15 cellular contexts compared by ENCODE assay signal in genomic region chr19:1768248-1768647, GRCh38. TPM values are rescaled to one million over a fixed set of nuclear protein-coding genes. Genes with fewer than 3 reads are reported as not detected.
A peak's percentile ranks its signal among the peaks of the same experiment; 100 is the strongest.
DNase-seq lines count a peak whose midpoint lies in the region; ATAC-seq and TF ChIP-seq lines count a peak whose summit lies in the region.
"Had no signal": no experiment of that assay in that cellular context is flagged by ENCODE, and none has a peak within 500 bp of the region (broad histone marks: within the 10 kb centered on the region; RNA-seq: fewer than 3 reads in every experiment).

No MANE protein-coding gene starts in this region.

- intact Hi-C loops in activated naive CD4-positive, alpha-beta T cell treated with anti-CD3 and anti-CD28 coated beads for 36 hours (cut with micrococcal nuclease), result no loop called here
- intact Hi-C loops in OCI-LY7 (cut with micrococcal nuclease; ENCODE audit: unreplicated experiment) (no loop called here), upper lobe of right lung (cut with DNase I) (loop anchor here (10.0 kb wide), 1 partner anchor 223 kb away; no protein-coding TSS in a partner anchor)

- H3K9me3 ChIP-seq in OCI-LY7 (ENCODE audit: low read length) (peaks cover 12% of the 10 kb centered on the region), upper lobe of right lung (peaks cover 11% of the 10 kb centered on the region)

- H3K27me3 Mint-ChIP-seq in activated naive CD4-positive, alpha-beta T cell treated with anti-CD3 and anti-CD28 coated beads for 36 hours (ENCODE audit: low read depth), result peaks cover 69% of the 10 kb centered on the region
- H3K27me3 Mint-ChIP-seq in activated naive CD4-positive, alpha-beta T cell treated with anti-CD3 and anti-CD28 coated beads, Interleukin-2, amount 10 ng/mL, durations not matched to agents 7 days and 5 days, result peaks cover 96% of the 10 kb centered on the region

- H3K36me3 ChIP-seq in OCI-LY7 (ENCODE audit: insufficient read depth, low read length), result no peaks in the 10 kb centered on the region
- no peaks in the 10 kb centered on the region for H3K36me3 ChIP-seq in upper lobe of right lung
- H3K36me3 ChIP-seq: gastroesophageal sphincter had no signal

- peaks cover 74% of the 10 kb centered on the region for H3K27me3 ChIP-seq in upper lobe of right lung

- no peak overlapping the region for H3K4me3 Mint-ChIP-seq in activated naive CD4-positive, alpha-beta T cell treated with anti-CD3 and anti-CD28 coated beads for 36 hours
- H3K4me3 Mint-ChIP-seq in activated naive CD4-positive, alpha-beta T cell treated with anti-CD3 and anti-CD28 coated beads, Interleukin-2, amount 10 ng/mL, durations not matched to agents 7 days and 5 days, result no peak overlapping the region

- H3K36me3 Mint-ChIP-seq in activated naive CD4-positive, alpha-beta T cell treated with anti-CD3 and anti-CD28 coated beads for 36 hours (ENCODE audit: low read depth), result no peaks in the 10 kb centered on the region
- peaks cover 2% of the 10 kb centered on the region for H3K36me3 Mint-ChIP-seq in activated naive CD4-positive, alpha-beta T cell treated with anti-CD3 and anti-CD28 coated beads, Interleukin-2, amount 10 ng/mL, durations not matched to agents 7 days and 5 days

- no peaks in the 10 kb centered on the region for H3K79me2 ChIP-seq in OCI-LY7 (ENCODE audit: insufficient read depth, low read depth, low read length)

- no peaks in the 10 kb centered on the region for H3K4me1 Mint-ChIP-seq in activated naive CD4-positive, alpha-beta T cell treated with anti-CD3 and anti-CD28 coated beads for 36 hours (ENCODE audit: low read depth)
- peaks cover 2% of the 10 kb centered on the region for H3K4me1 Mint-ChIP-seq in activated naive CD4-positive, alpha-beta T cell treated with anti-CD3 and anti-CD28 coated beads, Interleukin-2, amount 10 ng/mL, durations not matched to agents 7 days and 5 days

- POLR2A ChIA-PET in OCI-LY7 (lab: Charles Lee), result no interaction called here

- H3K9me2 ChIP-seq in OCI-LY7 (ENCODE audit: insufficient read depth, low read length), result no peaks in the 10 kb centered on the region

- peaks cover 10% of the 10 kb centered on the region for H3K4me1 ChIP-seq in OCI-LY7 (ENCODE audit: insufficient read depth, low read length, poor library complexity, severe bottlenecking)
- H3K4me1 ChIP-seq in upper lobe of right lung, result peaks cover 2% of the 10 kb centered on the region
- H3K4me1 ChIP-seq: body of pancreas had no signal

- peak; percentile 28 for DNase-seq in activated naive CD4-positive, alpha-beta T cell treated with anti-CD3 and anti-CD28 coated beads for 36 hours
- no peak for DNase-seq in activated naive CD4-positive, alpha-beta T cell treated with anti-CD3 and anti-CD28 coated beads, Interleukin-2, amount 10 ng/mL, durations not matched to agents 7 days and 5 days
- no peak for DNase-seq in OCI-LY7 (ENCODE audit: low spot score)
- no peak for DNase-seq in fibroblast of pulmonary artery (ENCODE audit: low read depth)
- no peak for DNase-seq in upper lobe of right lung
- DNase-seq in NOMO-1 (lab: John Stamatoyannopoulos, UW; ENCODE audit: unreplicated experiment in 2 of 2), result no peak
- no peak for DNase-seq in 8988T
- DNase-seq in NCI-H510A treated with DMSO at 0.1 percent for 48 hours (lab: John Stamatoyannopoulos, UW), result no peak
- DNase-seq: body of pancreas, mesenchymal stem cell, NCI-H1417, trophoblast cell had no signal

- no peak overlapping the region for H3K4me2 ChIP-seq in OCI-LY7 (ENCODE audit: low read length)

- no peaks in the 10 kb centered on the region for H4K20me1 ChIP-seq in OCI-LY7 (ENCODE audit: insufficient read depth, low read length)

- peaks cover 11% of the 10 kb centered on the region for H3K9me3 Mint-ChIP-seq in activated naive CD4-positive, alpha-beta T cell treated with anti-CD3 and anti-CD28 coated beads for 36 hours
- H3K9me3 Mint-ChIP-seq in activated naive CD4-positive, alpha-beta T cell treated with anti-CD3 and anti-CD28 coated beads, Interleukin-2, amount 10 ng/mL, durations not matched to agents 7 days and 5 days, result peaks cover 13% of the 10 kb centered on the region

- peak; percentile 38; the same call in 1 of the 2 replicates for TF ChIP-seq CTCF in OCI-LY7 (conservative IDR thresholded peaks at IDR 0.05; ENCODE audit: low read length)
- peak; percentile 26 for TF ChIP-seq CTCF in fibroblast of pulmonary artery (IDR thresholded peaks at IDR 0.05; ENCODE audit: low read length, missing control alignments)
- no peak for TF ChIP-seq CTCF in upper lobe of right lung (IDR thresholded peaks at IDR 0.05)

- no peak overlapping the region for H3K27ac Mint-ChIP-seq in activated naive CD4-positive, alpha-beta T cell treated with anti-CD3 and anti-CD28 coated beads for 36 hours
- no peak overlapping the region for H3K27ac Mint-ChIP-seq in activated naive CD4-positive, alpha-beta T cell treated with anti-CD3 and anti-CD28 coated beads, Interleukin-2, amount 10 ng/mL, durations not matched to agents 7 days and 5 days

- CTCF ChIA-PET in activated naive CD4-positive, alpha-beta T cell treated with anti-CD3 and anti-CD28 coated beads for 36 hours (lab: Charles Lee), result interaction anchor here (0.6 to 3.9 kb wide), 6 partner anchors 10 to 297 kb away, joined by 3 to 42 read pairs (median 3); no protein-coding TSS in a partner anchor
- CTCF ChIA-PET in activated naive CD4-positive, alpha-beta T cell treated with anti-CD3 and anti-CD28 coated beads, Interleukin-2, amount 10 ng/mL, durations not matched to agents 7 days and 5 days (lab: Charles Lee), result interaction anchor here (0.6 to 3.7 kb wide), 4 partner anchors 10 to 331 kb away, joined by 3 to 22 read pairs (median 4); no protein-coding TSS in a partner anchor
- CTCF ChIA-PET in OCI-LY7 (lab: Charles Lee; ENCODE audit: unreplicated experiment), result no interaction called here

- ATAC-seq in upper lobe of right lung, result peak; percentile 12
- ATAC-seq: gastroesophageal sphincter had no signal

- no peak overlapping the region for H3K4me3 ChIP-seq in OCI-LY7 (ENCODE audit: low read depth, low read length, poor library complexity, severe bottlenecking)
- no peak overlapping the region for H3K4me3 ChIP-seq in fibroblast of pulmonary artery (replicated peaks; ENCODE audit: low read depth, low read length)
- H3K4me3 ChIP-seq in upper lobe of right lung, result no peak overlapping the region
- H3K4me3 ChIP-seq: body of pancreas, gastroesophageal sphincter had no signal

- no peak overlapping the region for H3K27ac ChIP-seq in OCI-LY7 (ENCODE audit: low read depth, low read length, poor library complexity, severe bottlenecking)
- H3K27ac ChIP-seq in upper lobe of right lung, result no peak overlapping the region
- H3K27ac ChIP-seq: body of pancreas, gastroesophageal sphincter had no signal

- BruUV-seq in OCI-LY7 (replicated peaks; lab: Mats Ljungman, UMichigan), result no TSS peak

- no peak overlapping the region for H2AFZ ChIP-seq in OCI-LY7 (ENCODE audit: low read length)

RNA-seq across cellular contexts. Expression of gene ONECUT3, which starts 14.9 kb away (rescaled TPM):
- not detected for total RNA-seq in activated naive CD4-positive, alpha-beta T cell treated with anti-CD3 and anti-CD28 coated beads for 36 hours
- total RNA-seq in OCI-LY7 (2014; rRNA removed; shearing (Covaris generic)), result not detected in 2 replicates
- total RNA-seq in OCI-LY7 (2022), result not detected in 2 replicates
- not detected for total RNA-seq in upper lobe of right lung
- total RNA-seq: right cardiac atrium; T-helper 2 cell treated with Interferon-gamma antibody and Interleukin-4, amounts not matched to agents 100 ng/mL and 5 ng/mL, for 36 hours had no signal

RNA-seq across cellular contexts. Expression of gene ATP8B3, which starts 43.8 kb away (rescaled TPM):
- total RNA-seq in activated naive CD4-positive, alpha-beta T cell treated with anti-CD3 and anti-CD28 coated beads for 36 hours, result 1 to 10 TPM; 6.1 to 8.4 TPM
- total RNA-seq in OCI-LY7 (2014; rRNA removed; shearing (Covaris generic)), result 5.9 and 7.4 TPM in 2 replicates
- 19.3 and 21.2 TPM in 2 replicates for total RNA-seq in OCI-LY7 (2022)
- total RNA-seq in upper lobe of right lung, result 0.64 TPM
